In genomic region chr16:12802048-12802447, GRCh38 we compare ENCODE assay signal across 10 cellular contexts. TPM values are rescaled to one million over a fixed set of nuclear protein-coding genes. Genes with fewer than 3 reads are reported as not detected.
DNase-seq lines count a peak whose midpoint lies in the region; ATAC-seq, FAIRE-seq and TF ChIP-seq lines count a peak whose summit lies in the region.
"Had no signal": no experiment of that assay in that cellular context is flagged by ENCODE, and none has a peak within 500 bp of the region (broad histone marks: within the 10 kb centered on the region; RNA-seq: fewer than 3 reads in every experiment).

No MANE protein-coding gene starts in this region.

- no peaks in the 10 kb centered on the region for H3K27me3 Mint-ChIP-seq in activated T-cell treated with anti-CD3 and anti-CD28 coated beads, Interleukin-2, amount 50 U/mL, for 24 hours
- peaks cover 3% of the 10 kb centered on the region for H3K27me3 Mint-ChIP-seq in activated naive CD8-positive, alpha-beta T cell treated with anti-CD3 and anti-CD28 coated beads, Interleukin-2, amount 50 U/mL, for 24 hours
- H3K27me3 Mint-ChIP-seq in immature natural killer cell (ENCODE audit: low read depth in 3 of 3), result peaks cover 2 to 12% (median 5%) of the 10 kb centered on the region in 3 donors

- intact Hi-C loops in mucosa of descending colon (cut with DNase I, micrococcal nuclease) (no loop called here), kidney (cut with DNase I) (no loop called here), left ventricle myocardium superior (cut with micrococcal nuclease) (no loop called here)

- peaks cover 19 to 43% of the 10 kb centered on the region in 2 donors for H3K4me1 ChIP-seq in thoracic aorta (ENCODE audit: control insufficient read depth in 1 of 2, low read depth in 2 of 2)
- peaks cover 4% of the 10 kb centered on the region for H3K4me1 ChIP-seq in mucosa of descending colon (ENCODE audit: low read depth)
- H3K4me1 ChIP-seq in kidney (ENCODE audit: control insufficient read depth in 1 of 2, insufficient read depth in 1 of 2, low read depth in 1 of 2, low read length in 2 of 2), result peaks cover 3 to 10% of the 10 kb centered on the region in 2 donors

- no peak for FAIRE-seq in kidney (lab: Jason Lieb, UNC)

- peak overlapping the region; percentile 71 to 85 for H3K27ac ChIP-seq in thoracic aorta
- H3K27ac ChIP-seq in kidney (ENCODE audit: low read depth in 2 of 2, low read length in 2 of 2), result no peak overlapping the region

- H3K4me3 ChIP-seq in thoracic aorta, result peak overlapping the region; percentile 82
- no peak overlapping the region for H3K4me3 ChIP-seq in mucosa of descending colon
- H3K4me3 ChIP-seq in kidney (ENCODE audit: low read length in 2 of 2), result peak overlapping the region in 1 of 2 donors; percentile 92

- H3K4me3 Mint-ChIP-seq in activated T-cell treated with anti-CD3 and anti-CD28 coated beads, Interleukin-2, amount 50 U/mL, for 24 hours, result peak overlapping the region; percentile 94
- peak overlapping the region; percentile 87 for H3K4me3 Mint-ChIP-seq in activated naive CD8-positive, alpha-beta T cell treated with anti-CD3 and anti-CD28 coated beads, Interleukin-2, amount 50 U/mL, for 24 hours
- H3K4me3 Mint-ChIP-seq in immature natural killer cell, result peak overlapping the region; percentile 63 to 95 (median 90)

- H3K36me3 Mint-ChIP-seq in activated T-cell treated with anti-CD3 and anti-CD28 coated beads, Interleukin-2, amount 50 U/mL, for 24 hours (ENCODE audit: low read depth), result peaks cover 9% of the 10 kb centered on the region
- peaks cover 4% of the 10 kb centered on the region for H3K36me3 Mint-ChIP-seq in activated naive CD8-positive, alpha-beta T cell treated with anti-CD3 and anti-CD28 coated beads, Interleukin-2, amount 50 U/mL, for 24 hours (ENCODE audit: low read depth)
- H3K36me3 Mint-ChIP-seq in immature natural killer cell, result no peaks in the 10 kb centered on the region

- peak overlapping the region; percentile 80 for H3K27ac Mint-ChIP-seq in activated T-cell treated with anti-CD3 and anti-CD28 coated beads, Interleukin-2, amount 50 U/mL, for 24 hours
- peak overlapping the region; percentile 71 for H3K27ac Mint-ChIP-seq in activated naive CD8-positive, alpha-beta T cell treated with anti-CD3 and anti-CD28 coated beads, Interleukin-2, amount 50 U/mL, for 24 hours
- peak overlapping the region in 1 of 6 donors; percentile 72 for H3K27ac Mint-ChIP-seq in immature natural killer cell

- H3K27me3 ChIP-seq in thoracic aorta (replicated peaks; ENCODE audit: insufficient read depth), result no peaks in the 10 kb centered on the region

- no peaks in the 10 kb centered on the region for H3K36me3 ChIP-seq in thoracic aorta
- no peaks in the 10 kb centered on the region for H3K36me3 ChIP-seq in mucosa of descending colon (ENCODE audit: low read depth)
- no peaks in the 10 kb centered on the region for H3K36me3 ChIP-seq in kidney (ENCODE audit: control insufficient read depth in 1 of 2, insufficient read depth in 2 of 2, low read length in 2 of 2)

- TF ChIP-seq CTCF in thoracic aorta (IDR thresholded peaks at IDR 0.05) (no peak), mucosa of descending colon (IDR thresholded peaks at IDR 0.05) (no peak), kidney (IDR thresholded peaks at IDR 0.05; ENCODE audit: borderline replicate concordance, extremely low read depth, insufficient read depth) (no peak)

- no peak overlapping the region for H3K9ac ChIP-seq in kidney (ENCODE audit: low read length in 2 of 2)

- H3K9me3 Mint-ChIP-seq in activated T-cell treated with anti-CD3 and anti-CD28 coated beads, Interleukin-2, amount 50 U/mL, for 24 hours, result no peaks in the 10 kb centered on the region
- H3K9me3 Mint-ChIP-seq in activated naive CD8-positive, alpha-beta T cell treated with anti-CD3 and anti-CD28 coated beads, Interleukin-2, amount 50 U/mL, for 24 hours, result no peaks in the 10 kb centered on the region
- no peaks in the 10 kb centered on the region for H3K9me3 Mint-ChIP-seq in immature natural killer cell

- no peak for ATAC-seq in activated naive CD8-positive, alpha-beta T cell treated with anti-CD3 and anti-CD28 coated beads, Interleukin-2, amount 50 U/mL, for 24 hours
- ATAC-seq in thoracic aorta (ENCODE audit: insufficient number of reproducible peaks, low FRiP score, low read depth) (no peak), mucosa of descending colon (no peak), left ventricle myocardium superior (no peak)

- no peaks in the 10 kb centered on the region for H3K9me3 ChIP-seq in thoracic aorta
- H3K9me3 ChIP-seq in mucosa of descending colon, result no peaks in the 10 kb centered on the region
- no peaks in the 10 kb centered on the region for H3K9me3 ChIP-seq in kidney (ENCODE audit: control insufficient read depth in 1 of 2, low read length in 2 of 2)

- H3K4me1 Mint-ChIP-seq in activated T-cell treated with anti-CD3 and anti-CD28 coated beads, Interleukin-2, amount 50 U/mL, for 24 hours (ENCODE audit: low read depth), result peaks cover 36% of the 10 kb centered on the region
- H3K4me1 Mint-ChIP-seq in activated naive CD8-positive, alpha-beta T cell treated with anti-CD3 and anti-CD28 coated beads, Interleukin-2, amount 50 U/mL, for 24 hours, result peaks cover 33% of the 10 kb centered on the region
- peaks cover 25 to 30% of the 10 kb centered on the region in 2 donors for H3K4me1 Mint-ChIP-seq in immature natural killer cell

- no peak for DNase-seq in activated T-cell treated with anti-CD3 and anti-CD28 coated beads, Interleukin-2, amount 50 U/mL, for 24 hours
- no peak for DNase-seq in activated T-cell treated with anti-CD3 and anti-CD28 coated beads, Interleukin-2, amount 50 U/mL, for 1 hour
- no peak for DNase-seq in activated naive CD8-positive, alpha-beta T cell treated with anti-CD3 and anti-CD28 coated beads, Interleukin-2, amount 50 U/mL, for 24 hours
- DNase-seq in immature natural killer cell, result no peak
- DNase-seq in thoracic aorta (ENCODE audit: low spot score), result no peak
- DNase-seq in mucosa of descending colon, result no peak
- no peak for DNase-seq in kidney
- DNase-seq in left ventricle myocardium superior, result no peak
- DNase-seq: NCI-H2227 treated with DMSO at 0.1 percent for 48 hours, occipital lobe had no signal

RNA-seq across cellular contexts. Expression of gene CPPED1, which starts 1.6 kb away (rescaled TPM):
- 10 to 100 TPM in 2 of 3 donors, 1 to 10 TPM in 1; 10.0 to 15.4 (median 15.2) TPM for polyA plus RNA-seq in immature natural killer cell
- 10 to 100 TPM; 14.8 to 38.4 TPM for total RNA-seq in thoracic aorta
- total RNA-seq in mucosa of descending colon, result 10 to 100 TPM; 18.9 to 25.0 (median 23.4) TPM
- 41.1 TPM for total RNA-seq in kidney
- polyA plus RNA-seq in kidney (ENCODE audit: insufficient read depth, low read depth, low replicate concordance), result 29.7 TPM
- 15.1 TPM for total RNA-seq in left ventricle myocardium superior

Comparison
In these comparisons a context has a peak if more than half of its experiments do, and no peak if none do; other contexts are left out.
1. H3K27ac ChIP-seq: peak in thoracic aorta (2 of 2); none in kidney (0 of 2).
2. Peak in every context shown above with its lines, with median percentiles within 50 percentile points of each other: H3K4me3 Mint-ChIP-seq.